In genomic region chr18:26089247-26090129, GRCh38 we compare ENCODE assay signal across 8 cellular contexts. TPM values are rescaled to one million over a fixed set of nuclear protein-coding genes. Genes with fewer than 3 reads are reported as not detected.
A peak's percentile ranks its signal among the peaks of the same experiment; 100 is the strongest.
DNase-seq lines count a peak whose midpoint lies in the region; ATAC-seq, FAIRE-seq and TF ChIP-seq lines count a peak whose summit lies in the region.

No MANE protein-coding gene starts in this region.

- H3K27ac ChIP-seq in right atrium auricular region: peak overlapping the region; percentile 96 to 97
- peak overlapping the region; percentile 91 for H3K27ac ChIP-seq in K562 (ENCODE audit: extremely low read depth, low read depth, low read length)
- peak overlapping the region; percentile 93 to 99 (median 96) for H3K27ac ChIP-seq in spleen

- POLR2A ChIA-PET in K562 (lab: Yijun Ruan, JAX): interaction anchor here (0.6 to 4.2 kb wide), 11 partner anchors 9 to 204 kb away, joined by 3 to 30 read pairs (median 3); no protein-coding TSS in a partner anchor

- no peaks in the 10 kb centered on the region for H3K27me3 ChIP-seq in right atrium auricular region
- H3K27me3 ChIP-seq in K562 (ENCODE audit: control insufficient read depth in 2 of 2, insufficient read depth in 2 of 2, low read length in 2 of 2): no peaks in the 10 kb centered on the region
- H3K27me3 ChIP-seq in spleen (replicated peaks in 1 of 7): no peaks in the 10 kb centered on the region

- peak overlapping the region; percentile 97 for H3K4me2 ChIP-seq in K562 (ENCODE audit: insufficient read depth, low read length)

- under 1% methylated on average over 36 of the region's 36 CpGs for WGBS in K562 (ENCODE audit: insufficient coverage, low coverage, missing lambda C conversion rate)
- WGBS in spleen, 5 donors: 2 to 5% (median 3%) methylated on average over 33 to 36 of the region's 36 CpGs

- ATAC-seq in HG03025 (IDR thresholded peaks at IDR 0.05; ENCODE audit: low FRiP score, unreplicated experiment) (peak; percentile 8), K562 (peak; percentile 33)

- in situ Hi-C loops in K562 (cut with MboI): no loop called here

- peak overlapping the region; percentile 99 for H2AFZ ChIP-seq in K562 (ENCODE audit: low read depth, low read length)

- TF ChIP-seq EP300 in K562 (IDR thresholded peaks at IDR 0.05; ENCODE audit: low read length): no peak

- H4K20me1 ChIP-seq in K562 (replicated peaks; ENCODE audit: control insufficient read depth, insufficient read depth, low read length): peaks cover 6% of the 10 kb centered on the region

- H3K36me3 ChIP-seq in right atrium auricular region (peaks cover 15% of the 10 kb centered on the region), K562 (ENCODE audit: control insufficient read depth, insufficient read depth, low read length) (peaks cover 31% of the 10 kb centered on the region), spleen (peaks cover 0 to 28% (median 12%) of the 10 kb centered on the region in 6 donors)

- no peaks in the 10 kb centered on the region for H3K9me3 ChIP-seq in right atrium auricular region
- H3K9me3 ChIP-seq in K562 (replicated peaks; ENCODE audit: control insufficient read depth, insufficient read depth, low read depth, low read length): no peaks in the 10 kb centered on the region
- H3K9me3 ChIP-seq in spleen: no peaks in the 10 kb centered on the region

- no peak for TF ChIP-seq POLR2A in K562 (conservative IDR thresholded peaks at IDR 0.05)
- TF ChIP-seq POLR2A in spleen (IDR thresholded peaks at IDR 0.05): no peak

- no peak for FAIRE-seq in K562 (lab: Jason Lieb, UNC)

- no peaks in the 10 kb centered on the region for H3K9me1 ChIP-seq in K562 (ENCODE audit: control insufficient read depth, insufficient read depth, low read length)

- peaks cover 60% of the 10 kb centered on the region for H3K79me2 ChIP-seq in K562 (ENCODE audit: control insufficient read depth, insufficient read depth, low read length)

- CTCF ChIA-PET in K562 (lab: Yijun Ruan, JAX; ENCODE audit: low intra/inter-chr PET ratio): no interaction called here

- peak overlapping the region; percentile 81 to 96 for H3K9ac ChIP-seq in K562 (ENCODE audit: insufficient read depth in 1 of 2, low read depth in 2 of 2, low read length in 2 of 2)

- TF ChIP-seq RAD21 in K562 (CRISPR knock-in tag; conservative IDR thresholded peaks at IDR 0.05 in 1 of 2, IDR thresholded peaks at IDR 0.05 in 1 of 2): no peak

- no TSS peak for BruUV-seq in K562 (replicated peaks; lab: Mats Ljungman, UMichigan)

- no peak for DNase-seq in right atrium auricular region (ENCODE audit: low spot score)
- DNase-seq in cardiac septum (ENCODE audit: low spot score): no peak
- peak; percentile 60 for DNase-seq in NCI-H748 (lab: John Stamatoyannopoulos, UW; ENCODE audit: unreplicated experiment)
- DNase-seq in K562 (ENCODE audit: extremely low read depth in 1 of 4, low spot score in 3 of 4): peak in 3 of 4 experiments; percentile 29 to 71 (median 29)
- DNase-seq in islet precursor cell: peak; percentile 56
- no peak for DNase-seq in spleen
- no peak for DNase-seq in HPDE6-E6E7 (ENCODE audit: extremely low spot score)

- H3K4me3 ChIP-seq in right atrium auricular region: peak overlapping the region; percentile 80 to 89
- H3K4me3 ChIP-seq in K562: peak overlapping the region; percentile 77
- H3K4me3 ChIP-seq in spleen: peak overlapping the region; percentile 92 to 98 (median 96)

- TF ChIP-seq CTCF in right atrium auricular region (IDR thresholded peaks at IDR 0.05) (no peak), K562 (IDR thresholded peaks at IDR 0.05 in 2 of 3, conservative IDR thresholded peaks at IDR 0.05 in 1 of 3; ENCODE audit: insufficient read depth in 2 of 3, low read depth in 1 of 3, low read length in 3 of 3) (no peak), spleen (IDR thresholded peaks at IDR 0.05 in 8 of 11, conservative IDR thresholded peaks at IDR 0.05 in 3 of 11) (no peak)

- H3K4me1 ChIP-seq in right atrium auricular region: peaks cover 0 to 18% of the 10 kb centered on the region in 2 donors
- H3K4me1 ChIP-seq in K562 (replicated peaks in 1 of 2; ENCODE audit: control insufficient read depth in 2 of 2, insufficient read depth in 2 of 2, low read length in 2 of 2): peaks cover 15 to 21% of the 10 kb centered on the region in 2 experiments; a peak in 4 of 5 replicates
- H3K4me1 ChIP-seq in spleen: peaks cover 12 to 62% (median 42%) of the 10 kb centered on the region in 6 donors

- intact Hi-C loops in cardiac septum (cut with DNase I) (loop anchor here (2.0 kb wide), 1 partner anchor 137 kb away; the partner anchor contains the start of gene TAF4B), K562 (cut with micrococcal nuclease) (loop anchor here (1.0 kb wide), 1 partner anchor 137 kb away; the partner anchor contains the start of gene TAF4B), spleen (cut with DNase I; ENCODE audit: low total_unique reads) (no loop called here)

TF ChIP-seq in K562, 482 proteins besides CTCF, POLR2A, EP300 and RAD21 (continues in another document):
- TF ChIP-seq YBX1 (IDR thresholded peaks at IDR 0.05): no peak
- TF ChIP-seq ZZZ3 (IDR thresholded peaks at IDR 0.05): no peak
- TF ChIP-seq HSF4 (CRISPR knock-in tag; IDR thresholded peaks at IDR 0.05; ENCODE audit: borderline replicate concordance): no peak
- no peak for TF ChIP-seq STAT5B (CRISPR knock-in tag; IDR thresholded peaks at IDR 0.05)
- TF ChIP-seq TAF7 (tag; IDR thresholded peaks at IDR 0.05): no peak

RNA-seq across cellular contexts. Expression of gene SS18, which starts 0.9 kb away (rescaled TPM):
- total RNA-seq in right atrium auricular region (10 to 100 TPM; 47.7 to 54.9 TPM), cardiac septum (42.4 TPM), K562 (2014; rRNA removed) (77.3 and 91.8 TPM in 2 replicates), K562 (2014; rRNA removed; fragmentation: Illumina TruSeq; extraction: Trizol) (103 and 104 TPM in 2 replicates), K562 (2015; rRNA removed; fragmentation: Illumina TruSeq; extraction: Trizol) (117 and 132 TPM in 2 replicates), K562 (2021) (66.5 and 71.3 TPM in 2 replicates), spleen (100 to 1,000 TPM in 3 of 7 donors, 10 to 100 TPM in 4; 47.3 to 250 (median 71.5) TPM)
- total RNA-seq in K562 (2011; cell fraction: chromatin; rRNA removed; ENCODE audit: low replicate concordance): 206 and 321 TPM in 2 replicates
- total RNA-seq in K562 (2011; cell fraction: nucleolus; rRNA removed): 84.7 and 132 TPM in 2 replicates
- total RNA-seq in K562 (2011; cell fraction: nucleoplasm; rRNA removed): 158 and 161 TPM in 2 replicates
- polyA plus RNA-seq in K562 (2011; rRNA removed) (182 and 190 TPM in 2 replicates), K562 (2014; fragmentation: Illumina TruSeq; extraction: Trizol) (95.7 and 116 TPM in 2 replicates), K562 (2014; fragmentation: Nextera tagmentation; extraction: Ambion mirVana) (10 to 100 TPM; 30.9 to 87.7 TPM), K562 (2014; rRNA removed) (102 and 112 TPM in 2 replicates), spleen (10 to 100 TPM; 26.8 to 34.2 (median 27.6) TPM)
- 136 and 147 TPM in 2 replicates for polyA plus RNA-seq in K562 (2011; cell fraction: cytosol; rRNA removed)
- 310 and 371 TPM in 2 replicates for polyA plus RNA-seq in K562 (2011; cell fraction: nucleus; rRNA removed)
- polyA plus RNA-seq in K562 (2012): 59.1 and 62.0 TPM in 2 replicates
- polyA minus RNA-seq in K562 (2011; rRNA and poly(A)+ RNA removed): 230 and 264 TPM in 2 replicates
- 110 and 118 TPM in 2 replicates for polyA minus RNA-seq in K562 (2011; cell fraction: cytosol; rRNA and poly(A)+ RNA removed)
- 170 and 288 TPM in 2 replicates for polyA minus RNA-seq in K562 (2011; cell fraction: nucleus; rRNA and poly(A)+ RNA removed)

RNA-seq across cellular contexts. Expression of gene PSMA8, which starts 44.2 kb away (rescaled TPM):
- not detected for total RNA-seq in right atrium auricular region
- total RNA-seq in cardiac septum: not detected
- total RNA-seq in K562 (2011; cell fraction: chromatin; rRNA removed; ENCODE audit: low replicate concordance): not detected in 2 replicates
- total RNA-seq in K562 (2011; cell fraction: nucleolus; rRNA removed): not detected in 2 replicates
- not detected in 2 replicates for total RNA-seq in K562 (2011; cell fraction: nucleoplasm; rRNA removed)
- not detected in 2 replicates for total RNA-seq in K562 (2014; rRNA removed)
- total RNA-seq in K562 (2014; rRNA removed; fragmentation: Illumina TruSeq; extraction: Trizol): not detected in 2 replicates
- total RNA-seq in K562 (2015; rRNA removed; fragmentation: Illumina TruSeq; extraction: Trizol): not detected in 2 replicates
- total RNA-seq in K562 (2021): not detected in 2 replicates
- polyA plus RNA-seq in K562 (2011; rRNA removed): not detected in 2 replicates
- not detected in 2 replicates for polyA plus RNA-seq in K562 (2011; cell fraction: cytosol; rRNA removed)
- polyA plus RNA-seq in K562 (2011; cell fraction: nucleus; rRNA removed): not detected in 2 replicates
- not detected in 2 replicates for polyA plus RNA-seq in K562 (2012)
- not detected in 2 replicates for polyA plus RNA-seq in K562 (2014; fragmentation: Illumina TruSeq; extraction: Trizol)
- not detected for polyA plus RNA-seq in K562 (2014; fragmentation: Nextera tagmentation; extraction: Ambion mirVana)
- not detected in 2 replicates for polyA plus RNA-seq in K562 (2014; rRNA removed)
- not detected in 2 replicates for polyA minus RNA-seq in K562 (2011; rRNA and poly(A)+ RNA removed)
- not detected in 2 replicates for polyA minus RNA-seq in K562 (2011; cell fraction: cytosol; rRNA and poly(A)+ RNA removed)
- polyA minus RNA-seq in K562 (2011; cell fraction: nucleus; rRNA and poly(A)+ RNA removed): not detected in 2 replicates
- under 1 TPM in 4 of 7 donors, not detected in 3; 0.34 to 0.79 (median 0.73) TPM for total RNA-seq in spleen
- 1 to 10 TPM in 1 of 3 donors, under 1 TPM in 2; 0.61 to 1.4 (median 0.93) TPM for polyA plus RNA-seq in spleen

Comparison
In these comparisons a context has a peak if more than half of its experiments do, and no peak if none do; other contexts are left out.
1. DNase-seq: peak in NCI-H748 (single experiment), K562 (3 of 4) and islet precursor cell (single experiment); none in right atrium auricular region (single experiment), cardiac septum (single experiment), spleen (single experiment) and HPDE6-E6E7 (single experiment).
2. Peak in every context shown above with its lines, with median percentiles within 50 percentile points of each other: H3K27ac ChIP-seq and H3K4me3 ChIP-seq.